Comparison of ENCODE assay signal across 25 cellular contexts in the genomic region with DNA sequence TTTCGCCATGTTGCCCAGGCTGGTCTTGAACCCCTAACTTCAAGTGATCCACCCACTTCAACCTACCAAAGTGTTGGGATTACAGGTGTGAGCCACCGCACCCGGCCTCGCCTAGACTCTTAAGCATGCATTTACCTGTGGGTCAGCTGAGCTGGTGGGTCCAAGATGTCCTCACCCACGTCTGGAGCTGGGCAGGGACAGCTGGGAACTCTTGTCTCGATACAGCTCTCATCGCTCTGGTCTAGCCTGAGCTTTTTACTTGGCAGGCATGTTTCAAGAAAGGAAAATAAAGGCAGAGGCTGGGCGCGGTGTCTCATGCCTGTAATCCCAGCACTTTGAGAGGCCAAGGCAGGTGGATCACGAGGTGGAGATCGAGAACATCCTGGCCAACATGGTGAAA. TPM values are rescaled to one million over a fixed set of nuclear protein-coding genes. Genes with fewer than 3 reads are reported as not detected.
"Had no signal": no experiment of that assay in that cellular context is flagged by ENCODE, and none has a peak within 500 bp of the region (broad histone marks: within the 10 kb centered on the region; RNA-seq: fewer than 3 reads in every experiment).

No MANE protein-coding gene starts in this region.

- H2AFZ ChIP-seq: parathyroid adenoma had no signal

- H3K27me3 ChIP-seq: dorsolateral prefrontal cortex, esophagus muscularis mucosa, spleen, testis, tibial artery, upper lobe of left lung had no signal

- H3K4me1 ChIP-seq: esophagus muscularis mucosa, parathyroid adenoma, prostate gland, spleen, tibial artery, upper lobe of left lung had no signal

- H3K9me3 ChIP-seq: esophagus muscularis mucosa, prostate gland, spleen, testis, tibial artery, upper lobe of left lung had no signal

- H3K4me3 ChIP-seq: dorsolateral prefrontal cortex, esophagus muscularis mucosa, lung, prostate gland, skin epidermis, spleen, testis, tibial artery, upper lobe of left lung had no signal

- H3K27ac ChIP-seq: esophagus muscularis mucosa, parathyroid adenoma, prostate gland, skin epidermis, spleen, testis, tibial artery, upper lobe of left lung had no signal

- DNase-seq: dorsolateral prefrontal cortex; effector CD8-positive, alpha-beta T cell; foreskin melanocyte; glutamatergic neuron; hypothalamus; immature natural killer cell; natural killer cell; occipital lobe; right cardiac atrium; spleen; stimulated activated CD4-positive, alpha-beta T cell treated with anti-CD3 and anti-CD28 coated beads, Interleukin-4, amount 100 ng/mL, for 4 hours; stimulated activated naive CD8-positive, alpha-beta T cell treated with anti-CD3 and anti-CD28 coated beads, Interleukin-15, Interleukin-2, amounts not matched to agents 100 U/mL and 50 U/mL, for 24 hours; substantia nigra; testis; tibial artery; upper lobe of left lung had no signal

- H3K79me2 ChIP-seq: parathyroid adenoma had no signal

- H3K36me3 ChIP-seq: prostate gland had no signal

- ATAC-seq: natural killer cell; right cardiac atrium; stimulated activated memory B cell treated with anti-CD40 and anti-IgM and Interleukin-4, amounts not matched to agents 10 μg/mL and 1 μg/mL and 100 μg/mL, for 72 hours; stimulated activated naive CD8-positive, alpha-beta T cell treated with anti-CD3 and anti-CD28 coated beads, Interleukin-15, Interleukin-2, amounts not matched to agents 100 U/mL and 50 U/mL, for 24 hours had no signal

RNA-seq across cellular contexts. Expression of a gene that starts 56.9 kb away (rescaled TPM):
- total RNA-seq: endothelial cell of umbilical vein, epithelial cell of proximal tubule had no signal
- polyA plus RNA-seq: neural cell had no signal
